ENCODE assay signal across 10 cellular contexts in genomic region chr13:59771272-59771671, GRCh38.
DNase-seq lines count a peak whose midpoint lies in the region; ATAC-seq and TF ChIP-seq lines count a peak whose summit lies in the region.
"Had no signal": no experiment of that assay in that cellular context is flagged by ENCODE, and none has a peak within 500 bp of the region (broad histone marks: within the 10 kb centered on the region; RNA-seq: fewer than 3 reads in every experiment).

No MANE protein-coding gene starts in this region.

- TF ChIP-seq CTCF in GM06990 (IDR thresholded peaks at IDR 0.05; ENCODE audit: insufficient read depth, low read length, poor library complexity, severe bottlenecking) (peak; percentile 34), brain microvascular endothelial cell (IDR thresholded peaks at IDR 0.05; ENCODE audit: low read depth, low read length, missing control alignments) (peak; percentile 68), nephron (IDR thresholded peaks at IDR 0.05; ENCODE audit: unreplicated experiment in 3 of 3) (peak; percentile 38 to 64 (median 51))

- H3K27me3 ChIP-seq in GM06990 (replicated peaks; ENCODE audit: control insufficient read depth, insufficient read depth, low read length) (no peaks in the 10 kb centered on the region), brain microvascular endothelial cell (replicated peaks) (no peaks in the 10 kb centered on the region)

- peaks cover 37% of the 10 kb centered on the region for H3K4me1 Mint-ChIP-seq in nephron

- ATAC-seq in HG02870 (IDR thresholded peaks at IDR 0.05; ENCODE audit: unreplicated experiment) (no peak), GM18511 (IDR thresholded peaks at IDR 0.05; ENCODE audit: unreplicated experiment) (no peak), HG03378 (IDR thresholded peaks at IDR 0.05; ENCODE audit: unreplicated experiment) (no peak)

- DNase-seq in GM06990 (ENCODE audit: extremely low read depth, insufficient read length) (no peak), M059J (ENCODE audit: low read depth) (peak; percentile 9), brain microvascular endothelial cell (peak; percentile 31), cerebellar nuclear complex (lab: John Stamatoyannopoulos, UW) (no peak)
- DNase-seq: activated CD4-positive, CD25-positive, alpha-beta regulatory T cell; effector CD8-positive, alpha-beta T cell had no signal

- in situ Hi-C loops in brain microvascular endothelial cell (cut with HindIII; ENCODE audit: low pct_ligation_motif_present, low sequenced_read_pairs), result no loop called here

- no peak overlapping the region for H3K4me3 Mint-ChIP-seq in nephron

- no peaks in the 10 kb centered on the region for H3K36me3 Mint-ChIP-seq in nephron (ENCODE audit: low read depth)

- H3K4me3 ChIP-seq in GM06990 (replicated peaks; ENCODE audit: low read depth, low read length), result no peak overlapping the region
- no peak overlapping the region for H3K4me3 ChIP-seq in brain microvascular endothelial cell (ENCODE audit: low read depth, low read length)

- peak overlapping the region in 1 of 3 experiments; percentile 36 for H3K27ac Mint-ChIP-seq in nephron

- H3K36me3 ChIP-seq in GM06990 (ENCODE audit: control insufficient read depth, insufficient read depth, low read length) (no peaks in the 10 kb centered on the region), brain microvascular endothelial cell (replicated peaks) (no peaks in the 10 kb centered on the region)

- H3K27me3 Mint-ChIP-seq in nephron (ENCODE audit: low read depth), result no peaks in the 10 kb centered on the region

- no peak overlapping the region for H3K27ac ChIP-seq in brain microvascular endothelial cell

- no peaks in the 10 kb centered on the region for H3K9me3 Mint-ChIP-seq in nephron

Comparison
In these comparisons a context has a peak if more than half of its experiments do, and no peak if none do; other contexts are left out.
1. DNase-seq: peak in M059J (single experiment) and brain microvascular endothelial cell (single experiment); none in GM06990 (single experiment) and cerebellar nuclear complex (0 of 2).
2. Peak in every context shown above with its lines, with median percentiles within 50 percentile points of each other: CTCF ChIP-seq.